Comparison of ENCODE assay signal across 23 cellular contexts in the genomic region with DNA sequence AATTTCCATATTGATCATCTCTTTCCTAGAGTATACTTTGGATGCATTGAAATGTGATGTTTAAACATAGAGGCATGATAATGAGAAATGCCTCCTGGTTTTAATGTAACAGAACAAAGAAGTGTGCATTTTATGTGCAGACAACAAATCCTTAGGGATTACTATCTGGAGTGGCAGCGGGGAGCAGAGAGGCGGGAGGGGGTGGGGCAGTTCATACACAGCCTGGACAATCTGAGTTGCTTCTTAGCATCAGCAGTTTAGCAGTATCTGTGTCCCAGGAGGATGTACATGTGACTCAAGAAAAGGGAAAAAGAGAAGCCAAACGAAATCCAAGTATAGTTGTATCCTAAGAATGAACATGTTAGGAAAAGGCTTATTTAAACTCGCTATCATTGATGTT.
A peak's percentile ranks its signal among the peaks of the same experiment; 100 is the strongest.
DNase-seq lines count a peak whose midpoint lies in the region; ATAC-seq and TF ChIP-seq lines count a peak whose summit lies in the region.
"Had no signal": no experiment of that assay in that cellular context is flagged by ENCODE, and none has a peak within 500 bp of the region (broad histone marks: within the 10 kb centered on the region; RNA-seq: fewer than 3 reads in every experiment).

No MANE protein-coding gene starts in this region.

- ATAC-seq in Right ventricle myocardium superior (ENCODE audit: poor library complexity) (peak; percentile 38), esophagus mucosa (no peak)
- ATAC-seq: natural killer cell treated with Interleukin-12 subunit alpha and Interleukin-12 subunit beta and Interleukin-15 and Interleukin-18, amount 100 ng/mL, for 72 hours; PC-3 had no signal

- H3K9me3 Mint-ChIP-seq in neural progenitor cell, result no peaks in the 10 kb centered on the region
- H3K9me3 Mint-ChIP-seq: activated CD4-positive, alpha-beta T cell treated with anti-CD3 and anti-CD28 coated beads, Interleukin-2, amount 10 ng/mL, durations not matched to agents 7 days and 5 days; natural killer cell treated with Interleukin-12 subunit alpha and Interleukin-12 subunit beta and Interleukin-15 and Interleukin-18, amount 100 ng/mL, for 72 hours; type B pancreatic cell had no signal

- no peak overlapping the region for H3K4me3 ChIP-seq in neural progenitor cell
- H3K4me3 ChIP-seq: colonic mucosa, GM23248, lung had no signal

- H2AFZ ChIP-seq in neural progenitor cell (replicated peaks), result no peak overlapping the region
- H2AFZ ChIP-seq: GM23248 had no signal

- H3K36me3 ChIP-seq in neural progenitor cell, result no peaks in the 10 kb centered on the region
- H3K36me3 ChIP-seq: colonic mucosa had no signal

- no peak overlapping the region for H3K4me3 Mint-ChIP-seq in neural progenitor cell
- H3K4me3 Mint-ChIP-seq: activated CD4-positive, alpha-beta T cell treated with anti-CD3 and anti-CD28 coated beads, Interleukin-2, amount 10 ng/mL, durations not matched to agents 7 days and 5 days; natural killer cell treated with Interleukin-12 subunit alpha and Interleukin-12 subunit beta and Interleukin-15 and Interleukin-18, amount 100 ng/mL, for 72 hours had no signal

- peaks cover 34% of the 10 kb centered on the region for H3F3A ChIP-seq in neural progenitor cell (ENCODE audit: low read depth)

- intact Hi-C loops in Right ventricle myocardium superior (cut with DNase I), result no loop called here

- no peaks in the 10 kb centered on the region for H3K9me3 ChIP-seq in neural progenitor cell (ENCODE audit: low read depth)
- H3K9me3 ChIP-seq: colonic mucosa had no signal

- H3K9ac ChIP-seq in neural progenitor cell, result no peak overlapping the region
- H3K9ac ChIP-seq: GM23248 had no signal

- peaks cover 33% of the 10 kb centered on the region for H3K4me1 Mint-ChIP-seq in neural progenitor cell

- DNase-seq in DMS 273 (lab: John Stamatoyannopoulos, UW; ENCODE audit: unreplicated experiment) (peak; percentile 24), DMS 273 treated with DMSO at 0.1 percent for 48 hours (lab: John Stamatoyannopoulos, UW) (no peak), NCI-H524 treated with DMSO at 0.1 percent for 48 hours (lab: John Stamatoyannopoulos, UW) (peak; percentile 60), Right ventricle myocardium superior (no peak), neural progenitor cell (ENCODE audit: low spot score) (peak; percentile 58), NCI-H2029 (lab: John Stamatoyannopoulos, UW) (no peak), SKM-1 (lab: John Stamatoyannopoulos, UW; ENCODE audit: unreplicated experiment) (no peak)
- DNase-seq: activated CD4-positive, alpha-beta T cell treated with anti-CD3 and anti-CD28 coated beads, Interleukin-2, amount 10 ng/mL, durations not matched to agents 7 days and 5 days; activated naive CD4-positive, alpha-beta T cell; Calu3; colonic mucosa; GF-D8; GM23248; KBM-7; NCI-H446 treated with DMSO at 0.1 percent for 48 hours; PC-3; stimulated activated CD4-positive, alpha-beta T cell treated with anti-CD3 and anti-CD28 coated beads, Interleukin-15, amount 100 ng/mL, for 24 hours; stimulated activated naive CD4-positive, alpha-beta T cell treated with Interleukin-2 at 50 U/mL for 16 hours had no signal

- H4K20me1 ChIP-seq in neural progenitor cell (ENCODE audit: low read depth), result peaks cover 24% of the 10 kb centered on the region

- TF ChIP-seq CTCF in neural progenitor cell (IDR thresholded peaks at IDR 0.05), result no peak

- peaks cover 11% of the 10 kb centered on the region for H3K79me2 ChIP-seq in neural progenitor cell (ENCODE audit: low read depth)

- peaks cover 2% of the 10 kb centered on the region for H3K27me3 Mint-ChIP-seq in neural progenitor cell (ENCODE audit: insufficient read depth, low read depth)
- H3K27me3 Mint-ChIP-seq: activated CD4-positive, alpha-beta T cell treated with anti-CD3 and anti-CD28 coated beads, Interleukin-2, amount 10 ng/mL, durations not matched to agents 7 days and 5 days; natural killer cell treated with Interleukin-12 subunit alpha and Interleukin-12 subunit beta and Interleukin-15 and Interleukin-18, amount 100 ng/mL, for 72 hours; type B pancreatic cell had no signal

- peaks cover 43% of the 10 kb centered on the region for H3K4me1 ChIP-seq in neural progenitor cell
- H3K4me1 ChIP-seq: colonic mucosa had no signal

- H3K36me3 Mint-ChIP-seq in neural progenitor cell, result peaks cover 4% of the 10 kb centered on the region
- H3K36me3 Mint-ChIP-seq: natural killer cell treated with Interleukin-12 subunit alpha and Interleukin-12 subunit beta and Interleukin-15 and Interleukin-18, amount 100 ng/mL, for 72 hours had no signal

- H3K27ac ChIP-seq in neural progenitor cell, result no peak overlapping the region
- H3K27ac ChIP-seq: 22Rv1, colonic mucosa, GM23248 had no signal

- H3K4me2 ChIP-seq in neural progenitor cell, result peak overlapping the region; percentile 64

- no peaks in the 10 kb centered on the region for H3K27me3 ChIP-seq in neural progenitor cell
- H3K27me3 ChIP-seq: colonic mucosa had no signal

- peak overlapping the region; percentile 88 for H3K27ac Mint-ChIP-seq in neural progenitor cell
- H3K27ac Mint-ChIP-seq: activated CD4-positive, alpha-beta T cell treated with anti-CD3 and anti-CD28 coated beads, Interleukin-2, amount 10 ng/mL, durations not matched to agents 7 days and 5 days; natural killer cell treated with Interleukin-12 subunit alpha and Interleukin-12 subunit beta and Interleukin-15 and Interleukin-18, amount 100 ng/mL, for 72 hours; type B pancreatic cell had no signal

Comparison
In these comparisons a context has a peak if more than half of its experiments do, and no peak if none do; other contexts are left out.
1. DNase-seq: peak in DMS 273 (single experiment), NCI-H524 treated with DMSO at 0.1 percent for 48 hours (single experiment) and neural progenitor cell (single experiment); none in DMS 273 treated with DMSO at 0.1 percent for 48 hours (single experiment), Right ventricle myocardium superior (single experiment), NCI-H2029 (single experiment) and SKM-1 (single experiment).